ENCODE assay signal across 8 cellular contexts in genomic region chr17:40026816-40027613, GRCh38. TPM values are rescaled to one million over a fixed set of nuclear protein-coding genes. Genes with fewer than 3 reads are reported as not detected.
DNase-seq lines count a peak whose midpoint lies in the region; ATAC-seq lines count a peak whose summit lies in the region.

No MANE protein-coding gene starts in this region.

- POLR2A ChIA-PET in activated CD4-positive, alpha-beta T cell treated with anti-CD3 and anti-CD28 coated beads for 36 hours (lab: Charles Lee): no interaction called here

- no peak overlapping the region for H3K4me3 ChIP-seq in H7 (ENCODE audit: insufficient read depth, low read depth, low read length)

- peaks cover 52% of the 10 kb centered on the region for H3K36me3 Mint-ChIP-seq in activated CD4-positive, alpha-beta T cell treated with anti-CD3 and anti-CD28 coated beads for 36 hours (ENCODE audit: low read depth)

- peak; percentile 94 for ATAC-seq in activated CD4-positive, alpha-beta T cell treated with anti-CD3 and anti-CD28 coated beads for 36 hours
- ATAC-seq in left colon (peak; percentile 65), GM21619 (IDR thresholded peaks at IDR 0.05; ENCODE audit: unreplicated experiment) (no peak)

- H3K9me3 Mint-ChIP-seq in activated CD4-positive, alpha-beta T cell treated with anti-CD3 and anti-CD28 coated beads for 36 hours (ENCODE audit: low read depth): no peaks in the 10 kb centered on the region

- CTCF ChIA-PET in activated CD4-positive, alpha-beta T cell treated with anti-CD3 and anti-CD28 coated beads for 36 hours (lab: Charles Lee): interaction anchor here (0.6 to 4.2 kb wide), 33 partner anchors 8 to 675 kb away, joined by 3 to 77 read pairs (median 4); partner anchors contain the start of genes CSF3 and MED24

- H3K27ac Mint-ChIP-seq in activated CD4-positive, alpha-beta T cell treated with anti-CD3 and anti-CD28 coated beads for 36 hours: no peak overlapping the region

- peaks cover 22% of the 10 kb centered on the region for H3K4me1 Mint-ChIP-seq in activated CD4-positive, alpha-beta T cell treated with anti-CD3 and anti-CD28 coated beads for 36 hours

- H3K27me3 Mint-ChIP-seq in activated CD4-positive, alpha-beta T cell treated with anti-CD3 and anti-CD28 coated beads for 36 hours: no peaks in the 10 kb centered on the region

- intact Hi-C loops in activated CD4-positive, alpha-beta T cell treated with anti-CD3 and anti-CD28 coated beads for 36 hours (cut with DNase I, micrococcal nuclease): loop anchor here (1.0 to 5.0 kb wide), 3 partner anchors 14 to 405 kb away; no protein-coding TSS in a partner anchor
- intact Hi-C loops in left colon (cut with DNase I, micrococcal nuclease): loop anchor here in 1 of 2 donors (10.0 kb wide), 1 partner anchor 148 kb away; the partner anchor contains the start of gene RAPGEFL1

- no peak overlapping the region for H3K4me3 Mint-ChIP-seq in activated CD4-positive, alpha-beta T cell treated with anti-CD3 and anti-CD28 coated beads for 36 hours

- H3K36me3 ChIP-seq in H7 (replicated peaks; ENCODE audit: control insufficient read depth, insufficient read depth, low read length): peaks cover 34% of the 10 kb centered on the region

- H3K27me3 ChIP-seq in H7 (ENCODE audit: control insufficient read depth, insufficient read depth, low read length): no peaks in the 10 kb centered on the region

- DNase-seq in AG20443 (ENCODE audit: low spot score): peak; percentile 92
- peak; percentile 97 for DNase-seq in H7
- DNase-seq in NCI-H510A treated with DMSO at 0.1 percent for 48 hours (lab: John Stamatoyannopoulos, UW): peak; percentile 79
- peak; percentile 86 for DNase-seq in activated CD4-positive, alpha-beta T cell treated with anti-CD3 and anti-CD28 coated beads for 36 hours
- peak; percentile 87 for DNase-seq in cerebellum (ENCODE audit: low spot score)
- peak; percentile 81 to 84 for DNase-seq in left colon
- peak; percentile 60 for DNase-seq in stimulated activated CD4-positive, alpha-beta T cell treated with anti-CD3 and anti-CD28 coated beads, Interleukin-2, amount 100 ng/mL, for 4 hours (ENCODE audit: low read depth)

RNA-seq across cellular contexts. Expression of gene CSF3, which starts 11.8 kb away (rescaled TPM):
- 0.28 TPM in 1 of 2 replicates, not detected in the other for total RNA-seq in H7 (2014; rRNA removed; shearing (Covaris generic))
- total RNA-seq in activated CD4-positive, alpha-beta T cell treated with anti-CD3 and anti-CD28 coated beads for 36 hours: not detected
- 0.27 TPM for total RNA-seq in cerebellum
- under 1 TPM; 0.20 to 0.67 TPM for total RNA-seq in left colon

RNA-seq across cellular contexts. Expression of gene MED24, which starts 27.2 kb away (rescaled TPM):
- 85.6 and 99.9 TPM in 2 replicates for total RNA-seq in H7 (2014; rRNA removed; shearing (Covaris generic))
- 100 to 1,000 TPM in 1 of 2 experiments, 10 to 100 TPM in 1; 97.4 to 110 TPM for total RNA-seq in activated CD4-positive, alpha-beta T cell treated with anti-CD3 and anti-CD28 coated beads for 36 hours
- 75.9 TPM for total RNA-seq in cerebellum
- 100 to 1,000 TPM in 1 of 2 donors, 10 to 100 TPM in 1; 63.4 to 108 TPM for total RNA-seq in left colon

RNA-seq across cellular contexts. Expression of gene THRA, which starts 35.8 kb away (rescaled TPM):
- 13.2 and 15.2 TPM in 2 replicates for total RNA-seq in H7 (2014; rRNA removed; shearing (Covaris generic))
- total RNA-seq in activated CD4-positive, alpha-beta T cell treated with anti-CD3 and anti-CD28 coated beads for 36 hours: 10 to 100 TPM; 12.9 to 13.1 TPM
- 69.7 TPM for total RNA-seq in cerebellum
- 10 to 100 TPM; 48.4 to 56.3 TPM for total RNA-seq in left colon

RNA-seq across cellular contexts. Expression of gene PSMD3, which starts 46.4 kb away (rescaled TPM):
- 243 and 325 TPM in 2 replicates for total RNA-seq in H7 (2014; rRNA removed; shearing (Covaris generic))
- total RNA-seq in activated CD4-positive, alpha-beta T cell treated with anti-CD3 and anti-CD28 coated beads for 36 hours: 100 to 1,000 TPM; 141 to 146 TPM
- total RNA-seq in cerebellum (50.5 TPM), left colon (100 to 1,000 TPM in 1 of 2 donors, 10 to 100 TPM in 1; 97.5 to 109 TPM)
